ENCODE assay signal across 10 cellular contexts in genomic region chr5:14595189-14595588, GRCh38. TPM values are rescaled to one million over a fixed set of nuclear protein-coding genes. Genes with fewer than 3 reads are reported as not detected.
DNase-seq lines count a peak whose midpoint lies in the region; ATAC-seq, FAIRE-seq and TF ChIP-seq lines count a peak whose summit lies in the region.
"Had no signal": no experiment of that assay in that cellular context is flagged by ENCODE, and none has a peak within 500 bp of the region (broad histone marks: within the 10 kb centered on the region; RNA-seq: fewer than 3 reads in every experiment).

No MANE protein-coding gene starts in this region.

- H3K27ac ChIP-seq in GM12878 (ENCODE audit: control insufficient read depth, insufficient read depth) (peak overlapping the region; percentile 70), suprapubic skin (no peak overlapping the region)

- no peaks in the 10 kb centered on the region for H3K27me3 ChIP-seq in GM12878 (replicated peaks in 1 of 2; ENCODE audit: control insufficient read depth in 2 of 2, insufficient read depth in 2 of 2, low read length in 1 of 2)
- no peaks in the 10 kb centered on the region for H3K27me3 ChIP-seq in suprapubic skin

- DNase-seq in Kasumi-1 (lab: John Stamatoyannopoulos, UW), result peak; percentile 97 to 98
- peak; percentile 48 for DNase-seq in GM12878 (ENCODE audit: low read depth, low spot score)
- DNase-seq in stimulated activated naive CD8-positive, alpha-beta T cell treated with anti-CD3 and anti-CD28 coated beads, Interleukin-15, amount 100 ng/mL, for 72 hours, result peak; percentile 43 to 60
- DNase-seq in NCI-H345 (lab: John Stamatoyannopoulos, UW), result no peak
- DNase-seq in suprapubic skin (ENCODE audit: low spot score in 2 of 2), result no peak
- no peak for DNase-seq in cerebellum (ENCODE audit: low spot score)
- DNase-seq: IMR-90 had no signal

- RAD21 ChIA-PET in GM12878 (lab: Charles Lee; ENCODE audit: unreplicated experiment), result interaction anchor here (1.3 kb wide), 1 partner anchor 54 kb away, joined by 5 read pairs; no protein-coding TSS in a partner anchor

- POLR2A ChIA-PET in GM12878 (lab: Charles Lee), result interaction anchor here (0.6 kb wide), 1 partner anchor 54 kb away, joined by 3 read pairs; no protein-coding TSS in a partner anchor

- BruUV-seq in GM12878 (replicated peaks; lab: Mats Ljungman, UMichigan), result no TSS peak

- H3K36me3 ChIP-seq in GM12878 (ENCODE audit: control insufficient read depth in 2 of 2, insufficient read depth in 2 of 2, low read length in 1 of 2) (no peaks in the 10 kb centered on the region), suprapubic skin (no peaks in the 10 kb centered on the region)

- H3K79me2 ChIP-seq in GM12878 (ENCODE audit: control insufficient read depth, insufficient read depth, low read length), result peaks cover 1% of the 10 kb centered on the region; the same call in 1 of the 2 replicates

- in situ Hi-C loops in GM12878 (cut with MboI), result no loop called here

- SMC1A ChIA-PET in GM12878 (lab: Charles Lee; ENCODE audit: uncharacterized antibody, unreplicated experiment), result interaction anchor here (0.9 kb wide), 1 partner anchor 196 kb away, joined by 3 read pairs; no protein-coding TSS in a partner anchor

- peaks cover 62% of the 10 kb centered on the region for H3K4me1 ChIP-seq in GM12878 (ENCODE audit: control insufficient read depth, insufficient read depth, low read length)
- no peaks in the 10 kb centered on the region for H3K4me1 ChIP-seq in suprapubic skin

- H3K4me3 Mint-ChIP-seq in stimulated activated naive CD8-positive, alpha-beta T cell treated with anti-CD3 and anti-CD28 coated beads, Interleukin-15, amount 100 ng/mL, for 72 hours, result peak overlapping the region; percentile 82

- no peaks in the 10 kb centered on the region for H3K27me3 Mint-ChIP-seq in stimulated activated naive CD8-positive, alpha-beta T cell treated with anti-CD3 and anti-CD28 coated beads, Interleukin-15, amount 100 ng/mL, for 72 hours

- intact Hi-C loops in GM12878 (cut with micrococcal nuclease; ENCODE audit: unreplicated experiment), result no loop called here

- ATAC-seq in GM18511 (IDR thresholded peaks at IDR 0.05; ENCODE audit: unreplicated experiment), result peak; percentile 74
- peak; percentile 84 for ATAC-seq in GM21717 (IDR thresholded peaks at IDR 0.05; ENCODE audit: unreplicated experiment)
- ATAC-seq in GM12878, result peak; percentile 73
- ATAC-seq in stimulated activated naive CD8-positive, alpha-beta T cell treated with anti-CD3 and anti-CD28 coated beads, Interleukin-15, amount 100 ng/mL, for 72 hours, result peak; percentile 78

- H3K4me3 ChIP-seq in GM12878 (no peak overlapping the region), suprapubic skin (no peak overlapping the region)

- TF ChIP-seq CTCF in GM12878 (IDR thresholded peaks at IDR 0.05 in 2 of 3, conservative IDR thresholded peaks at IDR 0.05 in 1 of 3; ENCODE audit: control insufficient read depth in 2 of 3, extremely low read depth in 1 of 3, insufficient read depth in 1 of 3, low read depth in 3 of 3, low read length in 3 of 3) (no peak), suprapubic skin (IDR thresholded peaks at IDR 0.05) (no peak)

- peaks cover 91% of the 10 kb centered on the region for H3K4me1 Mint-ChIP-seq in stimulated activated naive CD8-positive, alpha-beta T cell treated with anti-CD3 and anti-CD28 coated beads, Interleukin-15, amount 100 ng/mL, for 72 hours

- no peak for TF ChIP-seq RAD21 in GM12878 (IDR thresholded peaks at IDR 0.05; ENCODE audit: insufficient read depth, low read depth, low read length)

- TF ChIP-seq POLR2A in GM12878 (IDR thresholded peaks at IDR 0.05; ENCODE audit: low read depth, low read length), result no peak
- no peak for TF ChIP-seq POLR2A in suprapubic skin (IDR thresholded peaks at IDR 0.05)

- no peak for FAIRE-seq in GM12878 (lab: Jason Lieb, UNC)
- FAIRE-seq: bronchial epithelial cell had no signal

- peak overlapping the region; percentile 52 for H2AFZ ChIP-seq in GM12878 (ENCODE audit: control insufficient read depth, low read depth, low read length)

- H3K9ac ChIP-seq in GM12878 (ENCODE audit: control insufficient read depth, insufficient read depth, low read length), result peak overlapping the region; percentile 2; the same call in 1 of the 2 replicates

- CTCF ChIA-PET in GM12878 (lab: Yijun Ruan, JAX), result interaction anchor here (0.8 kb wide), 1 partner anchor 60 kb away, joined by 4 read pairs; no protein-coding TSS in a partner anchor

- WGBS in GM12878 (ENCODE audit: insufficient coverage, insufficient replicate concordance, low lambda C conversion rate, missing lambda C conversion rate), result 0% methylated on average over 3 of the region's 3 CpGs
- 79% methylated on average over 3 of the region's 3 CpGs for WGBS in suprapubic skin

- no peaks in the 10 kb centered on the region for H3K9me3 ChIP-seq in GM12878 (replicated peaks; ENCODE audit: control insufficient read depth, insufficient read depth, low read length)
- no peaks in the 10 kb centered on the region for H3K9me3 ChIP-seq in suprapubic skin

- H3K27ac Mint-ChIP-seq in stimulated activated naive CD8-positive, alpha-beta T cell treated with anti-CD3 and anti-CD28 coated beads, Interleukin-15, amount 100 ng/mL, for 72 hours, result peak overlapping the region; percentile 97 to 98

- H4K20me1 ChIP-seq in GM12878 (ENCODE audit: control insufficient read depth, insufficient read depth), result no peaks in the 10 kb centered on the region

- H3K9me3 Mint-ChIP-seq in stimulated activated naive CD8-positive, alpha-beta T cell treated with anti-CD3 and anti-CD28 coated beads, Interleukin-15, amount 100 ng/mL, for 72 hours, result peaks cover 6% of the 10 kb centered on the region in 2 donors

- H3K4me2 ChIP-seq in GM12878 (ENCODE audit: control insufficient read depth, insufficient read depth), result peak overlapping the region; percentile 85

- TF ChIP-seq EP300 in GM12878 (IDR thresholded peaks at IDR 0.05; ENCODE audit: borderline replicate concordance in 1 of 2, control insufficient read depth in 1 of 2, low read depth in 2 of 2, low read length in 2 of 2) (no peak), suprapubic skin (IDR thresholded peaks at IDR 0.05) (no peak)

TF ChIP-seq in GM12878, 131 proteins besides CTCF, POLR2A, EP300 and RAD21 (continues in another document):
- TF ChIP-seq EGR1 (IDR thresholded peaks at IDR 0.05; ENCODE audit: borderline replicate concordance in 1 of 2, low read depth in 2 of 2, low read length in 2 of 2) (peak in 1 of 2 experiments; percentile 22; a peak in 1 of 3 replicates), EED (IDR thresholded peaks at IDR 0.05; ENCODE audit: low read depth) (peak; percentile 81), STAT3 (IDR thresholded peaks at IDR 0.05; ENCODE audit: low read depth, low read length) (no peak), PBX3 (IDR thresholded peaks at IDR 0.05; ENCODE audit: insufficient replicate concordance, low read depth, low read length) (no peak), CREB1 (IDR thresholded peaks at IDR 0.05; ENCODE audit: low read depth) (0 out of 2 replicates have a peak, but pooled peaks have one; percentile 30), BMI1 (IDR thresholded peaks at IDR 0.05; ENCODE audit: borderline replicate concordance) (no peak), RUNX3 (IDR thresholded peaks at IDR 0.05; ENCODE audit: low read length) (peak; percentile 59), ETV6 (conservative IDR thresholded peaks at IDR 0.05 in 1 of 2, IDR thresholded peaks at IDR 0.05 in 1 of 2; ENCODE audit: borderline replicate concordance in 1 of 2, low read depth in 1 of 2) (peak in 1 of 2 experiments; percentile 97; a peak in 2 of 4 replicates), IRF4 (IDR thresholded peaks at IDR 0.05; ENCODE audit: low read depth, low read length) (0 out of 2 replicates have a peak, but pooled peaks have one; percentile 25)

RNA-seq across cellular contexts. Expression of gene OTULINL, which starts 13.6 kb away (rescaled TPM):
- 0.32 and 0.46 TPM in 2 replicates for total RNA-seq in GM12878 (2013; cell fraction: nucleolus; rRNA removed)
- 1.7 and 1.8 TPM in 2 replicates for total RNA-seq in GM12878 (2014; rRNA removed)
- 2.1 and 2.3 TPM in 2 replicates for total RNA-seq in GM12878 (2014; rRNA removed; fragmentation: Illumina TruSeq; extraction: Trizol)
- 3.1 and 4.7 TPM in 2 replicates for total RNA-seq in GM12878 (2021)
- polyA plus RNA-seq in GM12878 (2011; ENCODE audit: low read depth), result 1.2 TPM
- polyA plus RNA-seq in GM12878 (2011; rRNA removed), result 0.60 and 0.94 TPM in 2 replicates
- 0.19 and 0.27 TPM in 2 replicates for polyA plus RNA-seq in GM12878 (2011; cell fraction: cytosol; rRNA removed)
- polyA plus RNA-seq in GM12878 (2011; cell fraction: nucleus; rRNA removed), result 0.12 and 0.28 TPM in 2 replicates
- polyA plus RNA-seq in GM12878 (2012), result 1.4 TPM in 2 replicates
- 1.8 and 4.5 TPM in 2 replicates for polyA plus RNA-seq in GM12878 (2014; fragmentation: Illumina TruSeq; extraction: Trizol)
- 1 to 10 TPM in 1 of 2 experiments, under 1 TPM in 1; 0.79 to 1.3 TPM for polyA plus RNA-seq in GM12878 (2014; fragmentation: Nextera tagmentation; extraction: Ambion mirVana)
- polyA plus RNA-seq in GM12878 (2014; rRNA removed), result 1.7 and 1.9 TPM in 2 replicates
- polyA plus RNA-seq in GM12878 (2016; fragmentation: Nextera tagmentation; extraction: Ambion mirVana), result 1 to 10 TPM; 3.6 to 4.0 TPM
- polyA minus RNA-seq in GM12878 (2011; rRNA and poly(A)+ RNA removed), result 0.15 and 0.22 TPM in 2 replicates
- polyA minus RNA-seq in GM12878 (2011; cell fraction: cytosol; rRNA and poly(A)+ RNA removed), result 0.83 TPM in 1 of 2 replicates, not detected in the other
- 0.10 and 0.24 TPM in 2 replicates for polyA minus RNA-seq in GM12878 (2011; cell fraction: nucleus; rRNA and poly(A)+ RNA removed)
- 1 to 10 TPM; 1.1 to 3.3 (median 2.7) TPM for total RNA-seq in suprapubic skin
- total RNA-seq in cerebellum, result 12.0 TPM

Comparison
In these comparisons a context has a peak if more than half of its experiments do, and no peak if none do; other contexts are left out.
1. DNase-seq: peak in Kasumi-1 (2 of 2), GM12878 (single experiment) and stimulated activated naive CD8-positive, alpha-beta T cell treated with anti-CD3 and anti-CD28 coated beads, Interleukin-15, amount 100 ng/mL, for 72 hours (2 of 2); none in NCI-H345 (single experiment), suprapubic skin (0 of 2) and cerebellum (single experiment).
2. Peak in every context shown above with its lines, with median percentiles within 50 percentile points of each other: ATAC-seq.